In the genomic region with DNA sequence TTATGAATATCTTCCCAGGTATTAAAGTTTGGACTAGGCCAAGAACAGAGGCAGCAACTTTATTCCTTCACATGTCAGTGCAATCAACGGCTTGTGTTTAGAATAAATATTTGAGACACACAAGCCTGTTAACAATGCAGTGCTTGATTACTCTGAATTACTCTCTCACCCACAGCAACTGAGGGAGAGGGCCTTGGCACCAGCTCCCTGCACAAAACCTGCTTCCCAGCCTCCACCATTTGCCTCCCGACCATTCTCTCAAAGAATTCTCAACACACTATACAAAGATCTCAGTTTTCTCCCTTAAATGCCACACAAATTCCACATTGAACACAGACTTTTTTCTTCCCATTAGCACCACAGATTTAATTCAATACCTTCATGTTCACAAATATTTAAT, we compare ENCODE assay signal across 16 cellular contexts.
DNase-seq lines count a peak whose midpoint lies in the region; ATAC-seq and TF ChIP-seq lines count a peak whose summit lies in the region.
"Had no signal": no experiment of that assay in that cellular context is flagged by ENCODE, and none has a peak within 500 bp of the region (broad histone marks: within the 10 kb centered on the region; RNA-seq: fewer than 3 reads in every experiment).

No MANE protein-coding gene starts in this region.

- intact Hi-C loops in esophagus squamous epithelium (cut with DNase I): no loop called here

- 0 out of 2 replicates have a peak, but pooled peaks cover 3% of the 10 kb centered on the region for H3K9me2 ChIP-seq in GM23338 (ENCODE audit: insufficient read depth)

- H3K36me3 ChIP-seq in GM23338 (ENCODE audit: insufficient read depth) (no peaks in the 10 kb centered on the region), esophagus squamous epithelium (no peaks in the 10 kb centered on the region), gastroesophageal sphincter (no peaks in the 10 kb centered on the region)
- H3K36me3 ChIP-seq: stomach had no signal

- peak overlapping the region; percentile 14; the same call in 1 of the 2 replicates for H3K27ac ChIP-seq in GM23338 (ENCODE audit: low read depth)
- H3K27ac ChIP-seq in VCaP: peak overlapping the region; percentile 62
- H3K27ac ChIP-seq in esophagus squamous epithelium: peak overlapping the region; percentile 0 to 93 (median 90)
- H3K27ac ChIP-seq in gastroesophageal sphincter: no peak overlapping the region

- TF ChIP-seq POLR2A in esophagus squamous epithelium (IDR thresholded peaks at IDR 0.05) (no peak), gastroesophageal sphincter (IDR thresholded peaks at IDR 0.05) (no peak)

- TF ChIP-seq CTCF in GM23338 (conservative IDR thresholded peaks at IDR 0.05; ENCODE audit: low read depth in 2 of 2): no peak
- TF ChIP-seq CTCF in VCaP (conservative IDR thresholded peaks at IDR 0.05): no peak
- no peak for TF ChIP-seq CTCF in esophagus squamous epithelium (IDR thresholded peaks at IDR 0.05)
- TF ChIP-seq CTCF in nephron progenitor cell (IDR thresholded peaks at IDR 0.05): no peak
- no peak for TF ChIP-seq CTCF in gastroesophageal sphincter (IDR thresholded peaks at IDR 0.05)

- peaks cover 7% of the 10 kb centered on the region; the same call in 1 of the 2 replicates for H3K79me2 ChIP-seq in GM23338 (replicated peaks; ENCODE audit: insufficient read depth)

- H3K4me3 ChIP-seq in GM23338: peak overlapping the region; percentile 44
- peak overlapping the region; percentile 43 to 60 (median 56) for H3K4me3 ChIP-seq in esophagus squamous epithelium
- H3K4me3 ChIP-seq in gastroesophageal sphincter: no peak overlapping the region
- H3K4me3 ChIP-seq: K562, lung had no signal

- ATAC-seq in GM23338 (no peak), HG03354 (IDR thresholded peaks at IDR 0.05; ENCODE audit: poor library complexity, severe bottlenecking, unreplicated experiment) (no peak), gastroesophageal sphincter (no peak), HG03095 (IDR thresholded peaks at IDR 0.05; ENCODE audit: unreplicated experiment) (no peak)
- ATAC-seq: K562, Right ventricle myocardium inferior, T-helper 17 cell had no signal

- H3F3A ChIP-seq in GM23338 (replicated peaks; ENCODE audit: low read depth): no peaks in the 10 kb centered on the region

- no peak for TF ChIP-seq EP300 in gastroesophageal sphincter (IDR thresholded peaks at IDR 0.05)

- H3K27me3 ChIP-seq in GM23338 (ENCODE audit: insufficient read depth): no peaks in the 10 kb centered on the region
- no peaks in the 10 kb centered on the region for H3K27me3 ChIP-seq in esophagus squamous epithelium
- peaks cover 7% of the 10 kb centered on the region for H3K27me3 ChIP-seq in gastroesophageal sphincter

- H2AFZ ChIP-seq in GM23338: no peak overlapping the region

- H3K9me3 Mint-ChIP-seq in GM23338: peaks cover 14% of the 10 kb centered on the region
- H3K9me3 Mint-ChIP-seq in nephron progenitor cell: peaks cover 21% of the 10 kb centered on the region

- H3K9me3 ChIP-seq in esophagus squamous epithelium (no peaks in the 10 kb centered on the region), gastroesophageal sphincter (no peaks in the 10 kb centered on the region)
- H3K9me3 ChIP-seq: stomach had no signal

- WGBS in esophagus squamous epithelium, 2 donors: 35 to 52% methylated on average over 2 of the region's 2 CpGs
- WGBS in gastroesophageal sphincter (ENCODE audit: low coverage in 1 of 2), 2 donors: 33 to 53% methylated on average over 2 of the region's 2 CpGs

- no peak overlapping the region for H3K27ac Mint-ChIP-seq in GM23338
- no peak overlapping the region for H3K27ac Mint-ChIP-seq in nephron progenitor cell
- H3K27ac Mint-ChIP-seq: T-helper 17 cell had no signal

- no peaks in the 10 kb centered on the region; the same call in 1 of the 2 replicates for H4K20me1 ChIP-seq in GM23338 (replicated peaks; ENCODE audit: insufficient read depth)

- H3K4me2 ChIP-seq in GM23338: peak overlapping the region; percentile 73

- H3K36me3 Mint-ChIP-seq in GM23338 (ENCODE audit: low read depth) (peaks cover 21% of the 10 kb centered on the region), nephron progenitor cell (ENCODE audit: low read depth) (peaks cover 16% of the 10 kb centered on the region)

- peak overlapping the region; percentile 68 for H3K4me3 Mint-ChIP-seq in GM23338
- H3K4me3 Mint-ChIP-seq in nephron progenitor cell: peak overlapping the region; percentile 78
- H3K4me3 Mint-ChIP-seq: T-helper 17 cell had no signal

- peaks cover 30% of the 10 kb centered on the region for H3K4me1 ChIP-seq in GM23338 (ENCODE audit: insufficient read depth)
- H3K4me1 ChIP-seq in esophagus squamous epithelium: peaks cover 0 to 75% (median 13%) of the 10 kb centered on the region in 3 donors
- no peaks in the 10 kb centered on the region for H3K4me1 ChIP-seq in gastroesophageal sphincter

- DNase-seq in GM23338 (ENCODE audit: low spot score) (no peak), esophagus squamous epithelium (lab: John Stamatoyannopoulos, UW) (no peak), nephron progenitor cell (no peak)
- no peak for DNase-seq in activated CD4-positive, alpha-beta T cell treated with anti-CD3 and anti-CD28 coated beads, Interleukin-2, amount 50 U/mL, for 1 hour
- DNase-seq: NCI-H1436 treated with DMSO at 0.1 percent for 48 hours; NCI-H510A treated with DMSO at 0.1 percent for 48 hours; stimulated activated CD4-positive, alpha-beta T cell treated with anti-CD3 and anti-CD28 coated beads, Interleukin-12 subunit alpha, Interleukin-12 subunit beta, amount 100 ng/mL, for 4 hours; stomach; T-helper 17 cell had no signal

- H3K4me1 Mint-ChIP-seq in GM23338 (peaks cover 47% of the 10 kb centered on the region), nephron progenitor cell (peaks cover 46% of the 10 kb centered on the region)
- H3K4me1 Mint-ChIP-seq: T-helper 17 cell had no signal

- H3K27me3 Mint-ChIP-seq in GM23338 (ENCODE audit: insufficient read depth, low read depth, poor library complexity) (peaks cover 2% of the 10 kb centered on the region), nephron progenitor cell (ENCODE audit: low read depth, poor library complexity) (no peaks in the 10 kb centered on the region)

TF ChIP-seq in GM23338, 12 proteins besides CTCF, POLR2A, EP300 and RAD21:
- no peak for TF ChIP-seq ZNF331 (CRISPR knock-in tag; IDR thresholded peaks at IDR 0.05; ENCODE audit: low read depth)

Comparison
In these comparisons a context has a peak if more than half of its experiments do, and no peak if none do; other contexts are left out.
1. H3K27ac ChIP-seq: peak in GM23338 (single experiment), VCaP (single experiment) and esophagus squamous epithelium (4 of 4); none in gastroesophageal sphincter (0 of 4).
2. H3K4me3 ChIP-seq: peak in GM23338 (single experiment) and esophagus squamous epithelium (4 of 4); none in gastroesophageal sphincter (0 of 2).